Comparison of ENCODE assay signal across 17 cellular contexts in genomic region chrX:45903781-45904201, GRCh38.
DNase-seq lines count a peak whose midpoint lies in the region; ATAC-seq, FAIRE-seq and TF ChIP-seq lines count a peak whose summit lies in the region.
"Had no signal": no experiment of that assay in that cellular context is flagged by ENCODE, and none has a peak within 500 bp of the region (broad histone marks: within the 10 kb centered on the region; RNA-seq: fewer than 3 reads in every experiment).

No MANE protein-coding gene starts in this region.

- no peak for TF ChIP-seq POLR2A in IMR-90 (IDR thresholded peaks at IDR 0.05; ENCODE audit: low read depth, low read length)

- no peak overlapping the region for H2AK5ac ChIP-seq in IMR-90 (ENCODE audit: low read depth, low read length)

- H3K27me3 Mint-ChIP-seq in neural progenitor cell (ENCODE audit: insufficient read depth, low read depth), result peaks cover 11% of the 10 kb centered on the region
- peaks cover 8% of the 10 kb centered on the region for H3K27me3 Mint-ChIP-seq in activated naive CD4-positive, alpha-beta T cell treated with anti-CD3 and anti-CD28 coated beads, Interleukin-2, amount 10 ng/mL, durations not matched to agents 7 days and 5 days

- ATAC-seq in IMR-90 (ENCODE audit: low read depth) (no peak), HG02885 (IDR thresholded peaks at IDR 0.05; ENCODE audit: poor library complexity, unreplicated experiment) (no peak)

- H3K18ac ChIP-seq in IMR-90 (ENCODE audit: low read depth, low read length), result no peak overlapping the region

- H3K79me2 ChIP-seq in neural progenitor cell (ENCODE audit: low read depth), result no peaks in the 10 kb centered on the region

- H4K20me1 ChIP-seq in IMR-90 (ENCODE audit: insufficient read depth, low read length), result no peaks in the 10 kb centered on the region
- no peaks in the 10 kb centered on the region for H4K20me1 ChIP-seq in neural progenitor cell (ENCODE audit: low read depth)

- H3K79me1 ChIP-seq in IMR-90 (ENCODE audit: low read depth in 1 of 2, low read length in 2 of 2), result no peaks in the 10 kb centered on the region

- CTCF ChIA-PET in IMR-90 (lab: Yijun Ruan, JAX), result no interaction called here
- CTCF ChIA-PET in activated naive CD4-positive, alpha-beta T cell treated with anti-CD3 and anti-CD28 coated beads, Interleukin-2, amount 10 ng/mL, durations not matched to agents 7 days and 5 days (lab: Charles Lee), result no interaction called here

- H3K4me3 ChIP-seq in IMR-90 (ENCODE audit: insufficient read depth, low read depth, low read length) (no peak overlapping the region), bronchial epithelial cell (ENCODE audit: low read depth, low read length) (no peak overlapping the region), neural progenitor cell (no peak overlapping the region)
- H3K4me3 ChIP-seq: skin epidermis, stomach had no signal

- no peak overlapping the region for H3K14ac ChIP-seq in IMR-90 (replicated peaks; ENCODE audit: low read depth, low read length)

- H4K5ac ChIP-seq in IMR-90 (ENCODE audit: low read depth, low read length), result no peak overlapping the region

- H3K4me1 ChIP-seq in IMR-90 (ENCODE audit: control insufficient read depth, insufficient read depth, low read length) (no peaks in the 10 kb centered on the region), neural progenitor cell (peaks cover 11% of the 10 kb centered on the region)
- H3K4me1 ChIP-seq: stomach had no signal

- H3K56ac ChIP-seq in IMR-90 (ENCODE audit: extremely low read depth, insufficient read depth, low read length), result no peak overlapping the region

- H2AFZ ChIP-seq in IMR-90 (replicated peaks; ENCODE audit: low read length, poor library complexity) (peak overlapping the region; percentile 17), neural progenitor cell (replicated peaks) (no peak overlapping the region)

- H3K9ac ChIP-seq in IMR-90 (ENCODE audit: low read depth, low read length) (no peak overlapping the region), neural progenitor cell (no peak overlapping the region)

- no peak overlapping the region for H2BK120ac ChIP-seq in IMR-90 (ENCODE audit: low read depth, low read length)

- H3K9me1 ChIP-seq in IMR-90 (ENCODE audit: insufficient read depth, low read length), result no peaks in the 10 kb centered on the region

- intact Hi-C loops in IMR-90 (cut with micrococcal nuclease), result no loop called here

- no peak overlapping the region for H2BK5ac ChIP-seq in IMR-90 (ENCODE audit: low read depth, low read length, poor library complexity, severe bottlenecking)

- no peak overlapping the region for H2BK15ac ChIP-seq in IMR-90 (ENCODE audit: low read depth, low read length)

- H3K36me3 ChIP-seq in IMR-90 (ENCODE audit: control insufficient read depth, insufficient read depth, low read length), result no peaks in the 10 kb centered on the region
- H3K36me3 ChIP-seq in bronchial epithelial cell (ENCODE audit: control insufficient read depth, insufficient read depth, low read length), result no peaks in the 10 kb centered on the region
- no peaks in the 10 kb centered on the region for H3K36me3 ChIP-seq in neural progenitor cell
- H3K36me3 ChIP-seq: neutrophil, stomach had no signal

- dilution Hi-C loops in IMR-90 (cut with HindIII; ENCODE audit: low sequenced_read_pairs, unreplicated experiment), result no loop called here

- TF ChIP-seq RAD21 in IMR-90 (IDR thresholded peaks at IDR 0.05; ENCODE audit: low read length), result no peak

- H2BK20ac ChIP-seq in IMR-90 (ENCODE audit: low read depth, low read length), result no peak overlapping the region

- no peak for FAIRE-seq in bronchial epithelial cell (lab: Jason Lieb, UNC)

- no peak overlapping the region for H4K91ac ChIP-seq in IMR-90 (ENCODE audit: insufficient read depth, low read depth, low read length)

- H3K9me3 Mint-ChIP-seq in neural progenitor cell, result peaks cover 10% of the 10 kb centered on the region
- H3K9me3 Mint-ChIP-seq in activated naive CD4-positive, alpha-beta T cell treated with anti-CD3 and anti-CD28 coated beads, Interleukin-2, amount 10 ng/mL, durations not matched to agents 7 days and 5 days, result no peaks in the 10 kb centered on the region

- POLR2A ChIA-PET in IMR-90 (lab: Charles Lee; ENCODE audit: unreplicated experiment), result no interaction called here

- H3K27me3 ChIP-seq in IMR-90 (ENCODE audit: control insufficient read depth, insufficient read depth, low read length) (peaks cover 20% of the 10 kb centered on the region), bronchial epithelial cell (ENCODE audit: control insufficient read depth, insufficient read depth, low read length) (no peaks in the 10 kb centered on the region), neural progenitor cell (no peaks in the 10 kb centered on the region)
- H3K27me3 ChIP-seq: neutrophil, stomach had no signal

- no peak for TF ChIP-seq CTCF in IMR-90 (conservative IDR thresholded peaks at IDR 0.05; ENCODE audit: low read depth, low read length)
- TF ChIP-seq CTCF in bronchial epithelial cell (IDR thresholded peaks at IDR 0.05; ENCODE audit: insufficient read depth, low read length, severe bottlenecking), result no peak
- TF ChIP-seq CTCF in neural progenitor cell (IDR thresholded peaks at IDR 0.05), result no peak

- no peak overlapping the region for H3K27ac Mint-ChIP-seq in neural progenitor cell
- H3K27ac Mint-ChIP-seq in activated naive CD4-positive, alpha-beta T cell treated with anti-CD3 and anti-CD28 coated beads, Interleukin-2, amount 10 ng/mL, durations not matched to agents 7 days and 5 days, result no peak overlapping the region

- no peak for DNase-seq in IMR-90
- peak; percentile 41 for DNase-seq in NCI-H345 (lab: John Stamatoyannopoulos, UW)
- DNase-seq in bronchial epithelial cell (ENCODE audit: low read depth), result peak; percentile 10
- DNase-seq in neural progenitor cell (ENCODE audit: low spot score), result peak; percentile 33
- no peak for DNase-seq in activated naive CD4-positive, alpha-beta T cell treated with anti-CD3 and anti-CD28 coated beads, Interleukin-2, amount 10 ng/mL, durations not matched to agents 7 days and 5 days
- no peak for DNase-seq in mucosa of gallbladder (ENCODE audit: low spot score)
- no peak for DNase-seq in AG08395 (ENCODE audit: low spot score)
- DNase-seq: activated naive CD4-positive, alpha-beta T cell treated with anti-CD3 and anti-CD28 coated beads, Interleukin-2, amount 50 U/mL, for 16 hours; head of caudate nucleus; MM.1S; stomach; T-helper 9 cell had no signal

- H2AK9ac ChIP-seq in IMR-90 (replicated peaks; ENCODE audit: low read depth, low read length, poor library complexity), result no peak overlapping the region

- H3K9me3 ChIP-seq in IMR-90 (ENCODE audit: control insufficient read depth, insufficient read depth, low read length) (no peaks in the 10 kb centered on the region), neural progenitor cell (ENCODE audit: low read depth) (no peaks in the 10 kb centered on the region)
- H3K9me3 ChIP-seq: neutrophil, stomach had no signal

- H3K27ac ChIP-seq in IMR-90 (ENCODE audit: insufficient read depth, low read length), result no peak overlapping the region
- H3K27ac ChIP-seq in neural progenitor cell, result no peak overlapping the region
- H3K27ac ChIP-seq: C4-2B, epithelial cell of prostate, neutrophil, skin epidermis, stomach had no signal

- H3F3A ChIP-seq in neural progenitor cell (ENCODE audit: low read depth), result peaks cover 10% of the 10 kb centered on the region

- no TSS peak for BruUV-seq in IMR-90 (replicated peaks; lab: Mats Ljungman, UMichigan)

- no peak overlapping the region for H3K4me3 Mint-ChIP-seq in neural progenitor cell
- no peak overlapping the region for H3K4me3 Mint-ChIP-seq in activated naive CD4-positive, alpha-beta T cell treated with anti-CD3 and anti-CD28 coated beads, Interleukin-2, amount 10 ng/mL, durations not matched to agents 7 days and 5 days

- peaks cover 25% of the 10 kb centered on the region for H3K4me1 Mint-ChIP-seq in neural progenitor cell
- peaks cover 3% of the 10 kb centered on the region for H3K4me1 Mint-ChIP-seq in activated naive CD4-positive, alpha-beta T cell treated with anti-CD3 and anti-CD28 coated beads, Interleukin-2, amount 10 ng/mL, durations not matched to agents 7 days and 5 days

- H3K4ac ChIP-seq in IMR-90 (ENCODE audit: low read depth, low read length), result no peak overlapping the region

- H3K36me3 Mint-ChIP-seq in neural progenitor cell, result no peaks in the 10 kb centered on the region
- no peaks in the 10 kb centered on the region for H3K36me3 Mint-ChIP-seq in activated naive CD4-positive, alpha-beta T cell treated with anti-CD3 and anti-CD28 coated beads, Interleukin-2, amount 10 ng/mL, durations not matched to agents 7 days and 5 days

- H4K8ac ChIP-seq in IMR-90 (ENCODE audit: low read depth in 2 of 2, low read length in 2 of 2), result no peak overlapping the region

- in situ Hi-C loops in IMR-90 (cut with MboI; ENCODE audit: low sequenced_read_pairs), result no loop called here

- no peak overlapping the region for H3K4me2 ChIP-seq in IMR-90 (ENCODE audit: low read depth, low read length)
- no peak overlapping the region for H3K4me2 ChIP-seq in neural progenitor cell

- H3K23ac ChIP-seq in IMR-90 (ENCODE audit: low read depth, low read length), result no peak overlapping the region

- no CpG with 5 or more reads among the region's 5 CpGs for WGBS in IMR-90 (ENCODE audit: extremely low coverage in 2 of 2, insufficient read length in 1 of 2), 2 experiments

TF ChIP-seq in IMR-90, 13 proteins besides CTCF, POLR2A, EP300 and RAD21 (continues in another document):
- TF ChIP-seq FOS (IDR thresholded peaks at IDR 0.05; ENCODE audit: low read depth, low read length) (no peak), CEBPB (IDR thresholded peaks at IDR 0.05; ENCODE audit: low read depth, low read length) (no peak), USF2 (IDR thresholded peaks at IDR 0.05; ENCODE audit: low read depth, low read length) (no peak), NFE2L2 (IDR thresholded peaks at IDR 0.05; ENCODE audit: low read depth, low read length) (no peak), MAZ (IDR thresholded peaks at IDR 0.05; ENCODE audit: borderline replicate concordance, low read depth, low read length) (no peak), BHLHE40 (IDR thresholded peaks at IDR 0.05; ENCODE audit: low read depth, low read length) (no peak)

Comparison
In these comparisons a context has a peak if more than half of its experiments do, and no peak if none do; other contexts are left out.
1. DNase-seq: peak in NCI-H345 (single experiment), bronchial epithelial cell (single experiment) and neural progenitor cell (single experiment); none in IMR-90 (single experiment), activated naive CD4-positive, alpha-beta T cell treated with anti-CD3 and anti-CD28 coated beads, Interleukin-2, amount 10 ng/mL, durations not matched to agents 7 days and 5 days (single experiment), mucosa of gallbladder (single experiment) and AG08395 (single experiment).